Comparison of ENCODE assay signal across 1 cellular context in the genomic region with DNA sequence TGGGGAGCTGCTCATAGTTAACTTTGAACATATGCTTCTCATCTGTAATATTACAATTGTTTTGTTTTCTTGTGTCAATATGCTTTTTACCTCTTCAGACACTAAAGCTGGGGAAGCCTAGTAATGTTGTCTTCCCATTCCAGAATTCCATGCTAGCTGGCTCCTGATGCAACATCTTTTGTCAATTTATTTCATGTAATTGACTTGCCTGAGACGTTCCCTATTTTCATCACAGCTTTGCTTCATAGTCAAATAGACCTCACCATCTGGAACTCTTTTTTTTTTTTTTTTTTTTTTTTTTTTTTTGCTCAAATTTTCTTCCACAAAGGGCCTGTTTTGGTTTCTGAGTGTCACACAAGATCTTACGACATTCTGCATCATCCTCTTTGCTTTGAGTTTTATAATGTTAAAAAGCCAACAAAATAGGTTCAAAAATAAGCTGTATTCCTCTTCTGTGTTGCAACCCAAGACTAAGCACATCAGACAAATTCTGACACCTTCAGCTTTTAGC.
TF ChIP-seq lines count a peak whose summit lies in the region.

No MANE protein-coding gene starts in this region.

TF ChIP-seq in GM12878, 131 proteins besides CTCF, POLR2A, EP300 and RAD21 (continued from another document):
- TF ChIP-seq, protein P1, sequence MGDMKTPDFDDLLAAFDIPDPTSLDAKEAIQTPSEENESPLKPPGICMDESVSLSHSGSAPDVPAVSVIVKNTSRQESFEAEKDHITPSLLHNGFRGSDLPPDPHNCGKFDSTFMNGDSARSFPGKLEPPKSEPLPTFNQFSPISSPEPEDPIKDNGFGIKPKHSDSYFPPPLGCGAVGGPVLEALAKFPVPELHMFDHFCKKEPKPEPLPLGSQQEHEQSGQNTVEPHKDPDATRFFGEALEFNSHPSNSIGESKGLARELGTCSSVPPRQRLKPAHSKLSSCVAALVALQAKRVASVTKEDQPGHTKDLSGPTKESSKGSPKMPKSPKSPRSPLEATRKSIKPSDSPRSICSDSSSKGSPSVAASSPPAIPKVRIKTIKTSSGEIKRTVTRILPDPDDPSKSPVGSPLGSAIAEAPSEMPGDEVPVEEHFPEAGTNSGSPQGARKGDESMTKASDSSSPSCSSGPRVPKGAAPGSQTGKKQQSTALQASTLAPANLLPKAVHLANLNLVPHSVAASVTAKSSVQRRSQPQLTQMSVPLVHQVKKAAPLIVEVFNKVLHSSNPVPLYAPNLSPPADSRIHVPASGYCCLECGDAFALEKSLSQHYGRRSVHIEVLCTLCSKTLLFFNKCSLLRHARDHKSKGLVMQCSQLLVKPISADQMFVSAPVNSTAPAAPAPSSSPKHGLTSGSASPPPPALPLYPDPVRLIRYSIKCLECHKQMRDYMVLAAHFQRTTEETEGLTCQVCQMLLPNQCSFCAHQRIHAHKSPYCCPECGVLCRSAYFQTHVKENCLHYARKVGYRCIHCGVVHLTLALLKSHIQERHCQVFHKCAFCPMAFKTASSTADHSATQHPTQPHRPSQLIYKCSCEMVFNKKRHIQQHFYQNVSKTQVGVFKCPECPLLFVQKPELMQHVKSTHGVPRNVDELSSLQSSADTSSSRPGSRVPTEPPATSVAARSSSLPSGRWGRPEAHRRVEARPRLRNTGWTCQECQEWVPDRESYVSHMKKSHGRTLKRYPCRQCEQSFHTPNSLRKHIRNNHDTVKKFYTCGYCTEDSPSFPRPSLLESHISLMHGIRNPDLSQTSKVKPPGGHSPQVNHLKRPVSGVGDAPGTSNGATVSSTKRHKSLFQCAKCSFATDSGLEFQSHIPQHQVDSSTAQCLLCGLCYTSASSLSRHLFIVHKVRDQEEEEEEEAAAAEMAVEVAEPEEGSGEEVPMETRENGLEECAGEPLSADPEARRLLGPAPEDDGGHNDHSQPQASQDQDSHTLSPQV (IDR thresholded peaks at IDR 0.05) = no peak
- TF ChIP-seq SUPT20H (IDR thresholded peaks at IDR 0.05; ENCODE audit: borderline replicate concordance, control insufficient read depth, low read depth, low read length) (no peak), CHD4 (IDR thresholded peaks at IDR 0.05) (no peak), RBBP5 (conservative IDR thresholded peaks at IDR 0.05) (no peak), ZNF384 (IDR thresholded peaks at IDR 0.05; ENCODE audit: borderline replicate concordance, low read depth, low read length) (peak; percentile 73), BHLHE40 (IDR thresholded peaks at IDR 0.05; ENCODE audit: borderline replicate concordance in 1 of 2, low read depth in 2 of 2, low read length in 1 of 2) (no peak)
- TF ChIP-seq, protein P2, sequence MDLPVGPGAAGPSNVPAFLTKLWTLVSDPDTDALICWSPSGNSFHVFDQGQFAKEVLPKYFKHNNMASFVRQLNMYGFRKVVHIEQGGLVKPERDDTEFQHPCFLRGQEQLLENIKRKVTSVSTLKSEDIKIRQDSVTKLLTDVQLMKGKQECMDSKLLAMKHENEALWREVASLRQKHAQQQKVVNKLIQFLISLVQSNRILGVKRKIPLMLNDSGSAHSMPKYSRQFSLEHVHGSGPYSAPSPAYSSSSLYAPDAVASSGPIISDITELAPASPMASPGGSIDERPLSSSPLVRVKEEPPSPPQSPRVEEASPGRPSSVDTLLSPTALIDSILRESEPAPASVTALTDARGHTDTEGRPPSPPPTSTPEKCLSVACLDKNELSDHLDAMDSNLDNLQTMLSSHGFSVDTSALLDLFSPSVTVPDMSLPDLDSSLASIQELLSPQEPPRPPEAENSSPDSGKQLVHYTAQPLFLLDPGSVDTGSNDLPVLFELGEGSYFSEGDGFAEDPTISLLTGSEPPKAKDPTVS (IDR thresholded peaks at IDR 0.05; ENCODE audit: low read depth, low read length) = no peak
TF ChIP-seq in GM12878: peak in this region for 1.
